Comparison of ENCODE assay signal across 8 cellular contexts in the genomic region with DNA sequence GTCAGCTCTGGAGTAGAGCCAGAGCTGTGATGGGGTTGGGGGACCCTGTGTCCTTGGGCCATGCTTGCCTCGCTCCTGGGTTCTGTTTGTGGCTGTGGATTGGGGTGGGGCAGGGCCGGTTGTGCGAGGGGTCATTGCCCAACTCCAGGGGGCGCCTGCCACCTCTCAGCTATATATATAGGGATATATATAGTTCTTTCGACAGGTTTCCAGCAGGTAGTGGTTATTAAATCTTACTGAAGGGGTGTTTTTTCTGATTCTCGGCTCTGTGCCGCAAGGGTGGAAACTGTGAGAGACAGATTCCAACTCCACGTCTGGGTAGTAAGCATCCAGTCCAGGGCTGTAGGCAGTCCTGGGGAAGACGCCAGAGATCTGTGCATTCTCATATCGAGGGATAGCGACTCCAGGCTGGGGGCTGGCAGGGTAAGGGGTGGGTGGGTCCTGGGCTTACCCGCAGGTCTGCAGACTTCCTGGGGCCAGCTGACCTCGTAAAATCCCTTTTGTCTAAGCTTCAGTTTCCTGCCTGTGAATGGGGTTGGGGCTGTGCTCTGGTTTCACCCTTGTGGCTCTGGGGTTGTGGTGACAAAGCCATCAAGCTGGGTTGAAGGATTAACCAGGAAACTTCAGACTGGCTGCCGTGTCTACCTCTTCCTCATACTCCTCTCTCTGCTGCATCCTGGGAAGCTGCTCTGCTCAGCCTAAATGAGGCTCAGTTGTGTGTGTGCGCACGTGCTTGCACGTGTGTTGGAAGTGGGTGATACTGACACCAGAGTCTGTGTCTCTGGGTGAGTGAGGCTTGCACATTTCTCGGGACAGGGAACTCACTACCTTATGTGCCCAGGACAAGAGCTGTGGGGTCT. TPM values are rescaled to one million over a fixed set of nuclear protein-coding genes. Genes with fewer than 3 reads are reported as not detected.
DNase-seq lines count a peak whose midpoint lies in the region; ATAC-seq and TF ChIP-seq lines count a peak whose summit lies in the region.
"Not testable (repeated sequence)": the region's sequence is repeated elsewhere in the genome, so short reads cannot be mapped to it uniquely, and the experiment has no call there.

No MANE protein-coding gene starts in this region.

- H3K27me3 ChIP-seq in DOHH2 (ENCODE audit: control insufficient read depth, low read length); OCI-LY1 (ENCODE audit: insufficient read depth, low read length); breast epithelium; upper lobe of right lung: not testable (repeated sequence)

- not testable (repeated sequence) for H3K79me2 ChIP-seq in DOHH2 (ENCODE audit: control insufficient read depth, low read length); OCI-LY1 (ENCODE audit: insufficient read depth, low read length)

- POLR2A ChIA-PET in activated CD4-positive, alpha-beta T cell treated with anti-CD3 and anti-CD28 coated beads, Interleukin-2, amount 10 ng/mL, durations not matched to agents 7 days and 5 days (lab: Charles Lee), result not testable (repeated sequence)

- H3K36me3 ChIP-seq in DOHH2 (ENCODE audit: control insufficient read depth, low read length); OCI-LY1 (ENCODE audit: insufficient read depth, low read length); breast epithelium; upper lobe of right lung: not testable (repeated sequence)

- intact Hi-C loops in breast epithelium (cut with DNase I; ENCODE audit: low total_unique reads); upper lobe of right lung (cut with DNase I): not testable (repeated sequence)

- H3K9me3 ChIP-seq in DOHH2 (ENCODE audit: control insufficient read depth, insufficient read depth, low read length); OCI-LY1 (ENCODE audit: low read length); breast epithelium; upper lobe of right lung: not testable (repeated sequence)

- H3K27ac Mint-ChIP-seq in activated CD4-positive, alpha-beta T cell treated with anti-CD3 and anti-CD28 coated beads, Interleukin-2, amount 10 ng/mL, durations not matched to agents 7 days and 5 days, result peak overlapping the region; percentile 90

- not testable (repeated sequence) for H3F3A ChIP-seq in DOHH2 (ENCODE audit: control insufficient read depth, insufficient read depth); OCI-LY1 (ENCODE audit: insufficient read depth, low read length)

- not testable (repeated sequence) for TF ChIP-seq POLR2A in breast epithelium (IDR thresholded peaks at IDR 0.05)

- peak; percentile 35 for ATAC-seq in omental fat pad (ENCODE audit: low FRiP score)
- ATAC-seq in upper lobe of right lung, result peak; percentile 7

- H3K4me2 ChIP-seq in DOHH2 (ENCODE audit: low read length); OCI-LY1 (ENCODE audit: low read length): not testable (repeated sequence)

- H3K4me3 Mint-ChIP-seq in activated CD4-positive, alpha-beta T cell treated with anti-CD3 and anti-CD28 coated beads, Interleukin-2, amount 10 ng/mL, durations not matched to agents 7 days and 5 days, result peak overlapping the region; percentile 68

- not testable (repeated sequence) for H4K20me1 ChIP-seq in DOHH2 (ENCODE audit: control insufficient read depth, insufficient read depth, low read depth, low read length); OCI-LY1 (ENCODE audit: insufficient read depth, low read length)

- H3K36me3 Mint-ChIP-seq in activated CD4-positive, alpha-beta T cell treated with anti-CD3 and anti-CD28 coated beads, Interleukin-2, amount 10 ng/mL, durations not matched to agents 7 days and 5 days (ENCODE audit: low read depth), result not testable (repeated sequence)

- DNase-seq in HT1080 (ENCODE audit: low read depth) (peak; percentile 38), islet precursor cell (peak; percentile 92)
- peak; percentile 38 for DNase-seq in activated CD4-positive, alpha-beta T cell treated with anti-CD3 and anti-CD28 coated beads, Interleukin-2, amount 10 ng/mL, durations not matched to agents 7 days and 5 days
- DNase-seq in breast epithelium (ENCODE audit: low spot score in 2 of 2); omental fat pad (ENCODE audit: low spot score); upper lobe of right lung: not testable (repeated sequence)

- H3K9me3 Mint-ChIP-seq in activated CD4-positive, alpha-beta T cell treated with anti-CD3 and anti-CD28 coated beads, Interleukin-2, amount 10 ng/mL, durations not matched to agents 7 days and 5 days, result not testable (repeated sequence)

- H3K9me2 ChIP-seq in DOHH2 (replicated peaks; ENCODE audit: control insufficient read depth, low read length); OCI-LY1 (ENCODE audit: low read depth, low read length): not testable (repeated sequence)

- H3K27ac ChIP-seq in DOHH2 (ENCODE audit: low read depth, low read length); OCI-LY1 (ENCODE audit: low read depth, low read length, poor library complexity, severe bottlenecking): not testable (repeated sequence)
- H3K27ac ChIP-seq in breast epithelium, result peak overlapping the region; percentile 59 to 60
- H3K27ac ChIP-seq in upper lobe of right lung, result peak overlapping the region; percentile 17

- not testable (repeated sequence) for H3K9ac ChIP-seq in OCI-LY1 (ENCODE audit: low read length)

- CTCF ChIA-PET in activated CD4-positive, alpha-beta T cell treated with anti-CD3 and anti-CD28 coated beads, Interleukin-2, amount 10 ng/mL, durations not matched to agents 7 days and 5 days (lab: Charles Lee), result not testable (repeated sequence)

- not testable (repeated sequence) for H2AFZ ChIP-seq in OCI-LY1 (ENCODE audit: low read length)

- H3K4me3 ChIP-seq in DOHH2 (ENCODE audit: low read length); OCI-LY1 (ENCODE audit: low read depth, low read length, poor library complexity, severe bottlenecking): not testable (repeated sequence)
- H3K4me3 ChIP-seq in breast epithelium, result peak overlapping the region; percentile 1 to 41 (median 20)
- peak overlapping the region; percentile 28 for H3K4me3 ChIP-seq in upper lobe of right lung

- H3K27me3 Mint-ChIP-seq in activated CD4-positive, alpha-beta T cell treated with anti-CD3 and anti-CD28 coated beads, Interleukin-2, amount 10 ng/mL, durations not matched to agents 7 days and 5 days, result not testable (repeated sequence)

- H3K4me1 Mint-ChIP-seq in activated CD4-positive, alpha-beta T cell treated with anti-CD3 and anti-CD28 coated beads, Interleukin-2, amount 10 ng/mL, durations not matched to agents 7 days and 5 days, result peaks cover 60% of the 10 kb centered on the region

- H3K4me1 ChIP-seq in DOHH2 (ENCODE audit: control insufficient read depth, low read length), result peaks cover 15% of the 10 kb centered on the region
- H3K4me1 ChIP-seq in OCI-LY1 (ENCODE audit: insufficient read depth, low read length, severe bottlenecking); breast epithelium; upper lobe of right lung: not testable (repeated sequence)

- TF ChIP-seq CTCF in DOHH2 (IDR thresholded peaks at IDR 0.05; ENCODE audit: low read depth, low read length, poor library complexity, severe bottlenecking) (peak; percentile 30), OCI-LY1 (IDR thresholded peaks at IDR 0.05; ENCODE audit: low read length) (peak; percentile 13; the same call in 1 of the 2 replicates)
- not testable (repeated sequence) for TF ChIP-seq CTCF in breast epithelium (IDR thresholded peaks at IDR 0.05); omental fat pad (IDR thresholded peaks at IDR 0.05); upper lobe of right lung (IDR thresholded peaks at IDR 0.05)

RNA-seq across cellular contexts. Expression of gene GGT1, which starts 1.0 kb away (rescaled TPM):
- total RNA-seq in HT1080 (2014; rRNA removed; shearing (Covaris generic)), result 3.7 and 8.5 TPM in 2 replicates
- polyA plus RNA-seq in HT1080 (2015; cell fraction: cytosol; rRNA removed), result 12.7 and 12.9 TPM in 2 replicates
- polyA plus RNA-seq in HT1080 (2015; cell fraction: nucleus; rRNA removed), result 16.3 and 21.4 TPM in 2 replicates
- 10 to 100 TPM; 44.6 to 48.1 TPM for total RNA-seq in activated CD4-positive, alpha-beta T cell treated with anti-CD3 and anti-CD28 coated beads, Interleukin-2, amount 10 ng/mL, durations not matched to agents 7 days and 5 days
- 1 to 10 TPM; 3.4 to 8.5 (median 4.6) TPM for total RNA-seq in breast epithelium
- total RNA-seq in omental fat pad, result 1 to 10 TPM; 1.1 to 5.5 (median 4.5) TPM
- 131 TPM for total RNA-seq in upper lobe of right lung

RNA-seq across cellular contexts. Expression of gene LRRC75B, which starts 11.1 kb away (rescaled TPM):
- total RNA-seq in HT1080 (2014; rRNA removed; shearing (Covaris generic)), result 0.70 and 1.1 TPM in 2 replicates
- polyA plus RNA-seq in HT1080 (2015; cell fraction: cytosol; rRNA removed), result 1.6 TPM in 2 replicates
- polyA plus RNA-seq in HT1080 (2015; cell fraction: nucleus; rRNA removed), result 9.8 and 10.4 TPM in 2 replicates
- total RNA-seq in activated CD4-positive, alpha-beta T cell treated with anti-CD3 and anti-CD28 coated beads, Interleukin-2, amount 10 ng/mL, durations not matched to agents 7 days and 5 days, result 1 to 10 TPM in 1 of 2 experiments, under 1 TPM in 1; 0.64 to 1.0 TPM
- total RNA-seq in breast epithelium (10 to 100 TPM; 10.7 to 23.1 (median 20.0) TPM), omental fat pad (1 to 10 TPM; 4.1 to 7.0 (median 5.7) TPM), upper lobe of right lung (10.8 TPM)

RNA-seq across cellular contexts. Expression of gene SNRPD3, which starts 48.2 kb away (rescaled TPM):
- 278 and 339 TPM in 2 replicates for total RNA-seq in HT1080 (2014; rRNA removed; shearing (Covaris generic))
- 284 and 330 TPM in 2 replicates for polyA plus RNA-seq in HT1080 (2015; cell fraction: cytosol; rRNA removed)
- polyA plus RNA-seq in HT1080 (2015; cell fraction: nucleus; rRNA removed), result 122 and 135 TPM in 2 replicates
- 100 to 1,000 TPM; 120 to 139 TPM for total RNA-seq in activated CD4-positive, alpha-beta T cell treated with anti-CD3 and anti-CD28 coated beads, Interleukin-2, amount 10 ng/mL, durations not matched to agents 7 days and 5 days
- total RNA-seq in breast epithelium (100 to 1,000 TPM; 105 to 148 (median 124) TPM), omental fat pad (100 to 1,000 TPM; 107 to 135 (median 115) TPM), upper lobe of right lung (64.5 TPM)

RNA-seq across cellular contexts. Expression of gene GUCD1, which starts 49.1 kb away (rescaled TPM):
- 167 and 172 TPM in 2 replicates for total RNA-seq in HT1080 (2014; rRNA removed; shearing (Covaris generic))
- polyA plus RNA-seq in HT1080 (2015; cell fraction: cytosol; rRNA removed), result 52.2 and 65.9 TPM in 2 replicates
- polyA plus RNA-seq in HT1080 (2015; cell fraction: nucleus; rRNA removed), result 37.3 and 39.5 TPM in 2 replicates
- total RNA-seq in activated CD4-positive, alpha-beta T cell treated with anti-CD3 and anti-CD28 coated beads, Interleukin-2, amount 10 ng/mL, durations not matched to agents 7 days and 5 days, result 100 to 1,000 TPM; 123 to 137 TPM
- total RNA-seq in breast epithelium, result 100 to 1,000 TPM in 1 of 3 donors, 10 to 100 TPM in 2; 89.6 to 177 (median 91.4) TPM
- 100 to 1,000 TPM; 105 to 179 (median 171) TPM for total RNA-seq in omental fat pad
- total RNA-seq in upper lobe of right lung, result 148 TPM
